ENCODE assay signal across 34 cellular contexts in the genomic region with DNA sequence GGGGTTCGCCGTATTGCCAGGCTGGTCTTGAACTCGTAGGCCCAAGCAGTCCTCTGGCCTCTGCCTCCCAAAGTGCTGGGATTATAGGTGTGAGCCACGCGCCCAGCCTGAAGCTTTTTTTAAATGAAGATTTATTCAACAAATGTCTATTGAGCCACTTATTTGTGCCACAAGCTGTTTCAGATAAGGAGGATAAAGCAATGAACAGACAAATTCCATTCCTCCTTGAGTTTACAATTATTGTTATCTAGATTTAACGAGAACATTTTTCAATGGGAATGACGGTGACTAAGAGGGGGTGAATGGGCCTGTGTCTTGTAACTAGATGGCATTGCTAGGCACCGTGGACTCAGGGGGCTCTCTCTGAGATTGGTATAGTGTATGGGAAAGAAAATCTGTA. TPM values are rescaled to one million over a fixed set of nuclear protein-coding genes. Genes with fewer than 3 reads are reported as not detected.
"Had no signal": no experiment of that assay in that cellular context is flagged by ENCODE, and none has a peak within 500 bp of the region (broad histone marks: within the 10 kb centered on the region; RNA-seq: fewer than 3 reads in every experiment).

No MANE protein-coding gene starts in this region.

- H3K4me1 ChIP-seq: adrenal gland, foreskin keratinocyte, pancreas, prostate gland, sigmoid colon, testis had no signal

- H3K27me3 ChIP-seq: adrenal gland, foreskin keratinocyte, heart left ventricle, pancreas, sigmoid colon, testis, transverse colon, vagina had no signal

- DNase-seq: activated CD4-positive, alpha-beta T cell treated with anti-CD3 and anti-CD28 coated beads for 4 hours; activated CD4-positive, alpha-beta T cell treated with anti-CD3 and anti-CD28 coated beads, Interleukin-2, amount 50 U/mL, for 4 hours; activated CD8-positive, alpha-beta memory T cell treated with anti-CD3 and anti-CD28 coated beads for 24 hours; activated effector memory CD4-positive, alpha-beta T cell treated with anti-CD3 and anti-CD28 coated beads, Interleukin-2, amount 50 U/mL, for 16 hours; activated naive CD4-positive, alpha-beta T cell treated with anti-CD3 and anti-CD28 coated beads for 36 hours; activated naive CD8-positive, alpha-beta T cell treated with anti-CD3 and anti-CD28 coated beads for 36 hours; activated T-cell treated with anti-CD3 and anti-CD28 coated beads, Interleukin-2, amount 50 U/mL, for 1 hour; adrenal gland; caudate nucleus; foreskin keratinocyte; heart left ventricle; hypothalamus; immature natural killer cell; kidney; left colon; mammary epithelial cell; midbrain; naive thymus-derived CD8-positive, alpha-beta T cell; nucleus accumbens; pancreas; retina; sigmoid colon; small intestine; stimulated activated CD4-positive, alpha-beta T cell treated with anti-CD3 and anti-CD28 coated beads, Interleukin-15, amount 100 ng/mL, for 24 hours; stimulated activated CD4-positive, alpha-beta T cell treated with anti-CD3 and anti-CD28 coated beads, Interleukin-2, amount 100 ng/mL, for 24 hours; stimulated activated naive CD4-positive, alpha-beta T cell; testis; transverse colon had no signal

- H3K36me3 ChIP-seq: adrenal gland, heart left ventricle, pancreas, prostate gland, sigmoid colon, transverse colon, vagina had no signal

- H3K9me3 ChIP-seq: adrenal gland, heart left ventricle, pancreas, prostate gland, sigmoid colon, testis, transverse colon, vagina had no signal

- H3K27ac ChIP-seq: adrenal gland, foreskin keratinocyte, heart left ventricle, pancreas, prostate gland, sigmoid colon, testis, vagina, VCaP had no signal

- FAIRE-seq: endothelial cell of umbilical vein, pancreas, TTC549 had no signal

- H3K4me3 ChIP-seq: adrenal gland, heart left ventricle, pancreas, prostate gland, sigmoid colon, testis, transverse colon, vagina had no signal

- ATAC-seq: foreskin keratinocyte; heart left ventricle; left colon; naive thymus-derived CD8-positive, alpha-beta T cell; pancreas had no signal

RNA-seq across cellular contexts. Expression of a gene that starts 10.2 kb away (rescaled TPM):
- total RNA-seq: naive thymus-derived CD8-positive, alpha-beta T cell; neural crest cell had no signal
- polyA plus RNA-seq: immature natural killer cell; naive thymus-derived CD8-positive, alpha-beta T cell had no signal
